Comparison of ENCODE assay signal across 10 cellular contexts in the genomic region with DNA sequence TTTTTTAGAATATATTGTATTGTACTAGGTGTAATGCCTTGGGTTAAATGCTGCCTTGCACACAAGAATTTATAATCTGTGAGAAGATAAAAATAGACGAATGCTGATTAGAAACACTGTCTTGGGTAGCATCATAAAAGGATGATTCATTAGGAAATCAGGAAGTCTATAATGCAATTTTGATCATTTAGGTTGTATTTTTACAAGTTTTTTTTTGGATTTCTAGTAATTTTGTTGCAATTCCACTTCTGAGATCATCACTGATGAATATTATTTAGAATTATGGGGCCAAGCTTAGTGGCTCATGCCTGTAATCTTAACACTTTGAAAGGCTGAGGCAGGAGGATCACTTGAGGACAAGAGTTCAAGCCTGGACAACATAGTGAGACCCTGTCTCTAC. TPM values are rescaled to one million over a fixed set of nuclear protein-coding genes. Genes with fewer than 3 reads are reported as not detected.
A peak's percentile ranks its signal among the peaks of the same experiment; 100 is the strongest.
DNase-seq lines count a peak whose midpoint lies in the region; ATAC-seq and TF ChIP-seq lines count a peak whose summit lies in the region.
"Had no signal": no experiment of that assay in that cellular context is flagged by ENCODE, and none has a peak within 500 bp of the region (broad histone marks: within the 10 kb centered on the region; RNA-seq: fewer than 3 reads in every experiment).

No MANE protein-coding gene starts in this region.

- no peaks in the 10 kb centered on the region for H3K27me3 Mint-ChIP-seq in dendritic cell treated with granulocyte-macrophage colony-stimulating factor and Interleukin-4, amounts not matched to agents 40 ng/mL and 50 ng/mL, for 4 days
- no peaks in the 10 kb centered on the region for H3K27me3 Mint-ChIP-seq in stimulated activated naive CD8-positive, alpha-beta T cell treated with anti-CD3 and anti-CD28 coated beads, Interleukin-15, amount 100 ng/mL, for 72 hours

- peaks cover 62% of the 10 kb centered on the region for H3K4me1 Mint-ChIP-seq in dendritic cell treated with granulocyte-macrophage colony-stimulating factor and Interleukin-4, amounts not matched to agents 40 ng/mL and 50 ng/mL, for 4 days (ENCODE audit: low read depth)
- H3K4me1 Mint-ChIP-seq in stimulated activated naive CD8-positive, alpha-beta T cell treated with anti-CD3 and anti-CD28 coated beads, Interleukin-15, amount 100 ng/mL, for 72 hours, result peaks cover 87% of the 10 kb centered on the region

- H3K27ac ChIP-seq in right atrium auricular region (peak overlapping the region; percentile 95 to 99), neutrophil (peak overlapping the region; percentile 33), upper lobe of right lung (peak overlapping the region; percentile 90)

- H3K4me3 ChIP-seq in right atrium auricular region, result no peak overlapping the region
- H3K4me3 ChIP-seq in neutrophil (ENCODE audit: low read depth in 1 of 2, low read length in 1 of 2), result no peak overlapping the region
- H3K4me3 ChIP-seq in upper lobe of right lung, result no peak overlapping the region

- H3K4me1 ChIP-seq in right atrium auricular region, result peaks cover 0 to 75% of the 10 kb centered on the region in 2 donors
- H3K4me1 ChIP-seq in neutrophil (ENCODE audit: control insufficient read depth in 1 of 2, insufficient read depth in 1 of 2, low read depth in 1 of 2, low read length in 1 of 2), result peaks cover 21 to 22% of the 10 kb centered on the region in 2 experiments
- H3K4me1 ChIP-seq in upper lobe of right lung, result peaks cover 66% of the 10 kb centered on the region

- TF ChIP-seq CTCF in right atrium auricular region (IDR thresholded peaks at IDR 0.05) (no peak), neutrophil (IDR thresholded peaks at IDR 0.05) (no peak), upper lobe of right lung (IDR thresholded peaks at IDR 0.05) (no peak)

- no peak for ATAC-seq in upper lobe of right lung
- no peak for ATAC-seq in HG03521 (IDR thresholded peaks at IDR 0.05; ENCODE audit: unreplicated experiment)
- ATAC-seq in stimulated activated naive CD8-positive, alpha-beta T cell treated with anti-CD3 and anti-CD28 coated beads, Interleukin-15, amount 100 ng/mL, for 72 hours, result no peak

- no peak for DNase-seq in right atrium auricular region (ENCODE audit: low spot score)
- no peak for DNase-seq in cardiac septum (ENCODE audit: low spot score)
- no peak for DNase-seq in upper lobe of right lung
- DNase-seq in nucleus accumbens (lab: John Stamatoyannopoulos, UW), result no peak
- no peak for DNase-seq in stimulated activated naive CD8-positive, alpha-beta T cell treated with anti-CD3 and anti-CD28 coated beads, Interleukin-15, amount 100 ng/mL, for 72 hours
- DNase-seq: activated T-cell treated with anti-CD3 and anti-CD28 coated beads, Interleukin-2, amount 50 U/mL, for 1 hour; DMS53 had no signal

- H3K9me3 ChIP-seq in right atrium auricular region, result no peaks in the 10 kb centered on the region
- no peaks in the 10 kb centered on the region for H3K9me3 ChIP-seq in neutrophil
- H3K9me3 ChIP-seq in upper lobe of right lung, result no peaks in the 10 kb centered on the region

- peaks cover 41% of the 10 kb centered on the region for H3K36me3 Mint-ChIP-seq in dendritic cell treated with granulocyte-macrophage colony-stimulating factor and Interleukin-4, amounts not matched to agents 40 ng/mL and 50 ng/mL, for 4 days (ENCODE audit: low read depth)

- intact Hi-C loops in cardiac septum (cut with DNase I) (no loop called here), upper lobe of right lung (cut with DNase I) (no loop called here)
- intact Hi-C loops in dendritic cell treated with granulocyte-macrophage colony-stimulating factor and Interleukin-4, amounts not matched to agents 40 ng/mL and 50 ng/mL, for 4 days (cut with micrococcal nuclease), result loop anchor here (2.0 to 5.0 kb wide), 2 partner anchors 23 to 44 kb away; no protein-coding TSS in a partner anchor

- peak overlapping the region; percentile 87 for H3K27ac Mint-ChIP-seq in dendritic cell treated with granulocyte-macrophage colony-stimulating factor and Interleukin-4, amounts not matched to agents 40 ng/mL and 50 ng/mL, for 4 days
- no peak overlapping the region for H3K27ac Mint-ChIP-seq in stimulated activated naive CD8-positive, alpha-beta T cell treated with anti-CD3 and anti-CD28 coated beads, Interleukin-15, amount 100 ng/mL, for 72 hours

- no peaks in the 10 kb centered on the region for H3K9me3 Mint-ChIP-seq in dendritic cell treated with granulocyte-macrophage colony-stimulating factor and Interleukin-4, amounts not matched to agents 40 ng/mL and 50 ng/mL, for 4 days
- no peaks in the 10 kb centered on the region for H3K9me3 Mint-ChIP-seq in stimulated activated naive CD8-positive, alpha-beta T cell treated with anti-CD3 and anti-CD28 coated beads, Interleukin-15, amount 100 ng/mL, for 72 hours

- no peaks in the 10 kb centered on the region for H3K36me3 ChIP-seq in right atrium auricular region
- H3K36me3 ChIP-seq in neutrophil, result peaks cover 11% of the 10 kb centered on the region
- H3K36me3 ChIP-seq in upper lobe of right lung, result no peaks in the 10 kb centered on the region

- H3K4me3 Mint-ChIP-seq in dendritic cell treated with granulocyte-macrophage colony-stimulating factor and Interleukin-4, amounts not matched to agents 40 ng/mL and 50 ng/mL, for 4 days, result no peak overlapping the region
- H3K4me3 Mint-ChIP-seq in stimulated activated naive CD8-positive, alpha-beta T cell treated with anti-CD3 and anti-CD28 coated beads, Interleukin-15, amount 100 ng/mL, for 72 hours, result no peak overlapping the region

- H3K27me3 ChIP-seq in right atrium auricular region (no peaks in the 10 kb centered on the region), neutrophil (no peaks in the 10 kb centered on the region), upper lobe of right lung (no peaks in the 10 kb centered on the region)

RNA-seq across cellular contexts. Expression of a gene that starts 29.6 kb away (rescaled TPM):
- total RNA-seq in right atrium auricular region, result 10 to 100 TPM; 46.1 to 94.4 TPM
- total RNA-seq in cardiac septum, result 19.2 TPM
- 49.0 TPM for total RNA-seq in upper lobe of right lung

RNA-seq across cellular contexts. Expression of a gene that starts 58.9 kb away (rescaled TPM):
- 1 to 10 TPM in 1 of 2 donors, under 1 TPM in 1; 0.59 to 2.7 TPM for total RNA-seq in right atrium auricular region
- 2.8 TPM for total RNA-seq in cardiac septum
- 12.0 TPM for total RNA-seq in upper lobe of right lung

RNA-seq across cellular contexts. Expression of a gene that starts 59.1 kb away (rescaled TPM):
- 1 to 10 TPM; 5.7 to 6.4 TPM for total RNA-seq in right atrium auricular region
- 13.1 TPM for total RNA-seq in cardiac septum
- 7.5 TPM for total RNA-seq in upper lobe of right lung

Comparison
In these comparisons a context has a peak if more than half of its experiments do, and no peak if none do; other contexts are left out.
1. H3K27ac ChIP-seq: peak in every context shown above with its lines; median percentile 97 in right atrium auricular region; 90 in upper lobe of right lung; 33 in neutrophil.